8 cellular contexts compared by ENCODE assay signal in genomic region chr1:14113841-14114567, GRCh38.
A peak's percentile ranks its signal among the peaks of the same experiment; 100 is the strongest.
DNase-seq lines count a peak whose midpoint lies in the region; ATAC-seq and TF ChIP-seq lines count a peak whose summit lies in the region.

No MANE protein-coding gene starts in this region.

- CTCF ChIA-PET in activated CD4-positive, alpha-beta memory T cell treated with anti-CD3 and anti-CD28 coated beads for 36 hours (lab: Charles Lee), result no interaction called here
- CTCF ChIA-PET in activated CD4-positive, alpha-beta memory T cell treated with anti-CD3 and anti-CD28 coated beads, Interleukin-2, amount 10 ng/mL, durations not matched to agents 7 days and 5 days (lab: Charles Lee), result no interaction called here

- H3K36me3 Mint-ChIP-seq in activated CD4-positive, alpha-beta memory T cell treated with anti-CD3 and anti-CD28 coated beads for 36 hours, result no peaks in the 10 kb centered on the region
- no peaks in the 10 kb centered on the region for H3K36me3 Mint-ChIP-seq in activated CD4-positive, alpha-beta memory T cell treated with anti-CD3 and anti-CD28 coated beads, Interleukin-2, amount 10 ng/mL, durations not matched to agents 7 days and 5 days (ENCODE audit: low read depth)
- H3K36me3 Mint-ChIP-seq in stimulated activated effector memory CD8-positive, alpha-beta T cell treated with anti-CD3 and anti-CD28 coated beads, Interleukin-12 subunit alpha, Interleukin-12 subunit beta, amount 100 ng/mL, for 72 hours, result no peaks in the 10 kb centered on the region

- no peaks in the 10 kb centered on the region for H3K27me3 ChIP-seq in lung (ENCODE audit: control insufficient read depth, insufficient read depth)

- H3K9me3 ChIP-seq in lung (ENCODE audit: control insufficient read depth in 2 of 2, insufficient read depth in 1 of 2, low read length in 1 of 2), result no peaks in the 10 kb centered on the region

- H3K9me3 Mint-ChIP-seq in activated CD4-positive, alpha-beta memory T cell treated with anti-CD3 and anti-CD28 coated beads for 36 hours, result no peaks in the 10 kb centered on the region
- H3K9me3 Mint-ChIP-seq in activated CD4-positive, alpha-beta memory T cell treated with anti-CD3 and anti-CD28 coated beads, Interleukin-2, amount 10 ng/mL, durations not matched to agents 7 days and 5 days, result no peaks in the 10 kb centered on the region
- no peaks in the 10 kb centered on the region for H3K9me3 Mint-ChIP-seq in stimulated activated effector memory CD8-positive, alpha-beta T cell treated with anti-CD3 and anti-CD28 coated beads, Interleukin-12 subunit alpha, Interleukin-12 subunit beta, amount 100 ng/mL, for 72 hours

- TF ChIP-seq CTCF in choroid plexus epithelial cell (conservative IDR thresholded peaks at IDR 0.05; ENCODE audit: low read depth, low read length) (peak; percentile 66), lung (IDR thresholded peaks at IDR 0.05; ENCODE audit: control extremely low read depth, extremely low read depth) (peak; percentile 2)

- H3K4me3 ChIP-seq in choroid plexus epithelial cell (ENCODE audit: low read depth, low read length) (no peak overlapping the region), lung (no peak overlapping the region)

- no peak overlapping the region for H3K27ac ChIP-seq in lung (ENCODE audit: low read depth in 1 of 2, low read length in 1 of 2)

- POLR2A ChIA-PET in activated CD4-positive, alpha-beta memory T cell treated with anti-CD3 and anti-CD28 coated beads for 36 hours (lab: Charles Lee), result interaction anchor here (0.6 kb wide), 1 partner anchor 29 kb away, joined by 3 read pairs; no protein-coding TSS in a partner anchor
- POLR2A ChIA-PET in activated CD4-positive, alpha-beta memory T cell treated with anti-CD3 and anti-CD28 coated beads, Interleukin-2, amount 10 ng/mL, durations not matched to agents 7 days and 5 days (lab: Charles Lee), result no interaction called here

- H3K4me3 Mint-ChIP-seq in activated CD4-positive, alpha-beta memory T cell treated with anti-CD3 and anti-CD28 coated beads for 36 hours, result no peak overlapping the region
- H3K4me3 Mint-ChIP-seq in activated CD4-positive, alpha-beta memory T cell treated with anti-CD3 and anti-CD28 coated beads, Interleukin-2, amount 10 ng/mL, durations not matched to agents 7 days and 5 days, result no peak overlapping the region
- H3K4me3 Mint-ChIP-seq in stimulated activated effector memory CD8-positive, alpha-beta T cell treated with anti-CD3 and anti-CD28 coated beads, Interleukin-12 subunit alpha, Interleukin-12 subunit beta, amount 100 ng/mL, for 72 hours, result no peak overlapping the region

- no peak overlapping the region for H3K27ac Mint-ChIP-seq in activated CD4-positive, alpha-beta memory T cell treated with anti-CD3 and anti-CD28 coated beads for 36 hours
- no peak overlapping the region for H3K27ac Mint-ChIP-seq in activated CD4-positive, alpha-beta memory T cell treated with anti-CD3 and anti-CD28 coated beads, Interleukin-2, amount 10 ng/mL, durations not matched to agents 7 days and 5 days
- no peak overlapping the region for H3K27ac Mint-ChIP-seq in stimulated activated effector memory CD8-positive, alpha-beta T cell treated with anti-CD3 and anti-CD28 coated beads, Interleukin-12 subunit alpha, Interleukin-12 subunit beta, amount 100 ng/mL, for 72 hours

- peaks cover 6% of the 10 kb centered on the region for H3K27me3 Mint-ChIP-seq in activated CD4-positive, alpha-beta memory T cell treated with anti-CD3 and anti-CD28 coated beads for 36 hours
- H3K27me3 Mint-ChIP-seq in activated CD4-positive, alpha-beta memory T cell treated with anti-CD3 and anti-CD28 coated beads, Interleukin-2, amount 10 ng/mL, durations not matched to agents 7 days and 5 days, result no peaks in the 10 kb centered on the region

- intact Hi-C loops in activated CD4-positive, alpha-beta memory T cell treated with anti-CD3 and anti-CD28 coated beads for 36 hours (cut with micrococcal nuclease), result no loop called here

- peak; percentile 47 for ATAC-seq in lung (ENCODE audit: insufficient read depth, low FRiP score)
- no peak for ATAC-seq in HG03432 (IDR thresholded peaks at IDR 0.05; ENCODE audit: unreplicated experiment)
- no peak for ATAC-seq in stimulated activated effector memory CD8-positive, alpha-beta T cell treated with anti-CD3 and anti-CD28 coated beads, Interleukin-12 subunit alpha, Interleukin-12 subunit beta, amount 100 ng/mL, for 72 hours

- WGBS in lung, 2 donors, result 23 to 41% methylated on average over 15 of the region's 15 CpGs

- H3K4me1 Mint-ChIP-seq in activated CD4-positive, alpha-beta memory T cell treated with anti-CD3 and anti-CD28 coated beads for 36 hours (ENCODE audit: low read depth), result no peaks in the 10 kb centered on the region
- H3K4me1 Mint-ChIP-seq in activated CD4-positive, alpha-beta memory T cell treated with anti-CD3 and anti-CD28 coated beads, Interleukin-2, amount 10 ng/mL, durations not matched to agents 7 days and 5 days, result peaks cover 4% of the 10 kb centered on the region
- no peaks in the 10 kb centered on the region for H3K4me1 Mint-ChIP-seq in stimulated activated effector memory CD8-positive, alpha-beta T cell treated with anti-CD3 and anti-CD28 coated beads, Interleukin-12 subunit alpha, Interleukin-12 subunit beta, amount 100 ng/mL, for 72 hours

- no peaks in the 10 kb centered on the region for H3K4me1 ChIP-seq in lung (ENCODE audit: control insufficient read depth in 2 of 2, insufficient read depth in 2 of 2, low read length in 2 of 2)

- no peaks in the 10 kb centered on the region for H3K36me3 ChIP-seq in lung (ENCODE audit: control insufficient read depth in 2 of 2, insufficient read depth in 2 of 2, low read length in 2 of 2)

- peak; percentile 9 for DNase-seq in activated CD4-positive, alpha-beta memory T cell treated with anti-CD3 and anti-CD28 coated beads for 36 hours
- no peak for DNase-seq in activated CD4-positive, alpha-beta memory T cell treated with anti-CD3 and anti-CD28 coated beads, Interleukin-2, amount 10 ng/mL, durations not matched to agents 7 days and 5 days
- DNase-seq in NCI-H345 treated with DMSO at 0.1 percent for 48 hours (lab: John Stamatoyannopoulos, UW; ENCODE audit: unreplicated experiment) (peak; percentile 32), choroid plexus epithelial cell (ENCODE audit: low read depth) (peak; percentile 51), lung (ENCODE audit: low spot score) (peak; percentile 53), T-helper 9 cell (no peak)
- DNase-seq in stimulated activated effector memory CD8-positive, alpha-beta T cell treated with anti-CD3 and anti-CD28 coated beads, Interleukin-12 subunit alpha, Interleukin-12 subunit beta, amount 100 ng/mL, for 72 hours (ENCODE audit: low spot score in 2 of 2), result no peak

Comparison
In these comparisons a context has a peak if more than half of its experiments do, and no peak if none do; other contexts are left out.
1. DNase-seq: peak in activated CD4-positive, alpha-beta memory T cell treated with anti-CD3 and anti-CD28 coated beads for 36 hours (single experiment), NCI-H345 treated with DMSO at 0.1 percent for 48 hours (single experiment), choroid plexus epithelial cell (single experiment) and lung (single experiment); none in activated CD4-positive, alpha-beta memory T cell treated with anti-CD3 and anti-CD28 coated beads, Interleukin-2, amount 10 ng/mL, durations not matched to agents 7 days and 5 days (single experiment), T-helper 9 cell (single experiment) and stimulated activated effector memory CD8-positive, alpha-beta T cell treated with anti-CD3 and anti-CD28 coated beads, Interleukin-12 subunit alpha, Interleukin-12 subunit beta, amount 100 ng/mL, for 72 hours (0 of 2).